ENCODE assay signal across 25 cellular contexts in the genomic region with DNA sequence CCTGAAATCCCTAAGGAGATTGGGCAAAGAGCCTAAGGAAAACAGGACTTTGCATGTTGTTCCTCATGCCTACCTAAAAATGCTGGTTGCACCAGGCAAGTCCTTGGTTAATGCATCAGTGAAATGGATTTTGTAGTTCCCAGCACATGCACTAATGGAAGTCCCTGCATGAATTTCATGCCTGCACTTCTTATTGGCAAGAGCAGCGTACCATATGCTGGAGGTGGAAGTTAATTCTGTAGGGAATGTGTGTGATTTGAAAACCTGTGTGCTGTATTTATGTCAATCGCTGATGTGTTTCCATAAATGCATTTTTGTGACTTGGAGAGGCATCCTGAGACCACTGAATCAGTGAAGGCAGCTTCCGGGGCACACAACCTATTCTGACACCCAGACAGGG.
"Had no signal": no experiment of that assay in that cellular context is flagged by ENCODE, and none has a peak within 500 bp of the region (broad histone marks: within the 10 kb centered on the region; RNA-seq: fewer than 3 reads in every experiment).

No MANE protein-coding gene starts in this region.

- H3K4me3 Mint-ChIP-seq: activated B cell treated with CpG ODN at 0.5 μM for 24 hours; activated CD4-positive, alpha-beta T cell treated with anti-CD3 and anti-CD28 coated beads for 36 hours; activated naive CD8-positive, alpha-beta T cell treated with anti-CD3 and anti-CD28 coated beads for 36 hours; activated T-cell treated with anti-CD3 and anti-CD28 coated beads, Interleukin-2, amount 50 U/mL, for 4 hours; immature natural killer cell; natural killer cell treated with Interleukin-12 subunit alpha and Interleukin-12 subunit beta and Interleukin-15 and Interleukin-18, amount 100 ng/mL, for 72 hours; stimulated activated memory B cell treated with anti-CD40 and anti-IgM and Interleukin-4, amounts not matched to agents 10 μg/mL and 1 μg/mL and 100 μg/mL, for 72 hours; T-helper 1 cell treated with Interleukin-12 subunit alpha and Interleukin-12 subunit beta and Interleukin-4 antibody, amounts not matched to agents 30 μg/mL and 1 μg/mL, for 36 hours had no signal

- H3K4me1 Mint-ChIP-seq: activated B cell treated with CpG ODN at 0.5 μM for 24 hours; activated CD4-positive, alpha-beta T cell treated with anti-CD3 and anti-CD28 coated beads for 36 hours; activated naive CD8-positive, alpha-beta T cell treated with anti-CD3 and anti-CD28 coated beads for 36 hours; immature natural killer cell; stimulated activated memory B cell treated with anti-CD40 and anti-IgM and Interleukin-4, amounts not matched to agents 10 μg/mL and 1 μg/mL and 100 μg/mL, for 72 hours had no signal

- H3K27me3 ChIP-seq: right lobe of liver, stomach, suprapubic skin, tibial nerve, uterus had no signal

- H3K27ac Mint-ChIP-seq: activated B cell treated with CpG ODN at 0.5 μM for 24 hours; activated CD4-positive, alpha-beta T cell treated with anti-CD3 and anti-CD28 coated beads for 36 hours; activated naive CD8-positive, alpha-beta T cell treated with anti-CD3 and anti-CD28 coated beads for 36 hours; immature natural killer cell; natural killer cell treated with Interleukin-12 subunit alpha and Interleukin-12 subunit beta and Interleukin-15 and Interleukin-18, amount 100 ng/mL, for 72 hours; stimulated activated memory B cell treated with anti-CD40 and anti-IgM and Interleukin-4, amounts not matched to agents 10 μg/mL and 1 μg/mL and 100 μg/mL, for 72 hours; T-helper 1 cell treated with Interleukin-12 subunit alpha and Interleukin-12 subunit beta and Interleukin-4 antibody, amounts not matched to agents 30 μg/mL and 1 μg/mL, for 36 hours had no signal

- H3K36me3 ChIP-seq: left ventricle myocardium inferior, right lobe of liver, suprapubic skin, tibial nerve, uterus had no signal

- H3K36me3 Mint-ChIP-seq: activated naive CD8-positive, alpha-beta T cell treated with anti-CD3 and anti-CD28 coated beads for 36 hours; immature natural killer cell; natural killer cell treated with Interleukin-12 subunit alpha and Interleukin-12 subunit beta and Interleukin-15 and Interleukin-18, amount 100 ng/mL, for 72 hours; stimulated activated memory B cell treated with anti-CD40 and anti-IgM and Interleukin-4, amounts not matched to agents 10 μg/mL and 1 μg/mL and 100 μg/mL, for 72 hours had no signal

- H3K9me3 Mint-ChIP-seq: activated B cell treated with CpG ODN at 0.5 μM for 24 hours; activated naive CD8-positive, alpha-beta T cell treated with anti-CD3 and anti-CD28 coated beads for 36 hours; activated T-cell treated with anti-CD3 and anti-CD28 coated beads, Interleukin-2, amount 50 U/mL, for 4 hours; T-helper 1 cell treated with Interleukin-12 subunit alpha and Interleukin-12 subunit beta and Interleukin-4 antibody, amounts not matched to agents 30 μg/mL and 1 μg/mL, for 36 hours had no signal

- H3K4me1 ChIP-seq: left ventricle myocardium inferior, right lobe of liver, uterus had no signal

- H3K9me3 ChIP-seq: left ventricle myocardium inferior, right lobe of liver, stomach, suprapubic skin, tibial nerve, uterus had no signal

- DNase-seq: activated B cell treated with CpG ODN at 0.5 μM for 24 hours; activated CD4-positive, alpha-beta T cell treated with anti-CD3 and anti-CD28 coated beads for 36 hours; activated CD4-positive, alpha-beta T cell treated with anti-CD3 and anti-CD28 coated beads, Interleukin-2, amount 50 U/mL, for 4 hours; activated CD8-positive, alpha-beta memory T cell treated with anti-CD3 and anti-CD28 coated beads, Interleukin-2, amount 50 U/mL, for 48 hours; activated naive CD4-positive, alpha-beta T cell treated with Interleukin-2 at 50 U/mL for 16 hours; activated naive CD8-positive, alpha-beta T cell treated with anti-CD3 and anti-CD28 coated beads for 36 hours; activated T-cell treated with anti-CD3 and anti-CD28 coated beads, Interleukin-2, amount 50 U/mL, for 4 hours; cortex of kidney; effector CD4-positive, alpha-beta T cell; erythroblast; foreskin fibroblast; immature natural killer cell; kidney glomerular epithelial cell; left ventricle myocardium inferior; occipital lobe; right lobe of liver; stomach; T1000; uterus had no signal

- H3K4me3 ChIP-seq: left ventricle myocardium inferior, right lobe of liver, skin epidermis, stomach, suprapubic skin, tibial nerve, uterus had no signal

- ATAC-seq: activated CD4-positive, alpha-beta T cell treated with anti-CD3 and anti-CD28 coated beads for 36 hours; activated T-cell treated with anti-CD3 and anti-CD28 coated beads, Interleukin-2, amount 50 U/mL, for 4 hours; natural killer cell treated with Interleukin-12 subunit alpha and Interleukin-12 subunit beta and Interleukin-15 and Interleukin-18, amount 100 ng/mL, for 72 hours; right lobe of liver; stimulated activated memory B cell treated with anti-CD40 and anti-IgM and Interleukin-4, amounts not matched to agents 10 μg/mL and 1 μg/mL and 100 μg/mL, for 72 hours had no signal

- H3K27me3 Mint-ChIP-seq: activated B cell treated with CpG ODN at 0.5 μM for 24 hours; activated naive CD8-positive, alpha-beta T cell treated with anti-CD3 and anti-CD28 coated beads for 36 hours had no signal

- H3K27ac ChIP-seq: left ventricle myocardium inferior, right lobe of liver, skin epidermis, stomach, suprapubic skin, tibial nerve, uterus had no signal
